8 cellular contexts compared by ENCODE assay signal in the genomic region with DNA sequence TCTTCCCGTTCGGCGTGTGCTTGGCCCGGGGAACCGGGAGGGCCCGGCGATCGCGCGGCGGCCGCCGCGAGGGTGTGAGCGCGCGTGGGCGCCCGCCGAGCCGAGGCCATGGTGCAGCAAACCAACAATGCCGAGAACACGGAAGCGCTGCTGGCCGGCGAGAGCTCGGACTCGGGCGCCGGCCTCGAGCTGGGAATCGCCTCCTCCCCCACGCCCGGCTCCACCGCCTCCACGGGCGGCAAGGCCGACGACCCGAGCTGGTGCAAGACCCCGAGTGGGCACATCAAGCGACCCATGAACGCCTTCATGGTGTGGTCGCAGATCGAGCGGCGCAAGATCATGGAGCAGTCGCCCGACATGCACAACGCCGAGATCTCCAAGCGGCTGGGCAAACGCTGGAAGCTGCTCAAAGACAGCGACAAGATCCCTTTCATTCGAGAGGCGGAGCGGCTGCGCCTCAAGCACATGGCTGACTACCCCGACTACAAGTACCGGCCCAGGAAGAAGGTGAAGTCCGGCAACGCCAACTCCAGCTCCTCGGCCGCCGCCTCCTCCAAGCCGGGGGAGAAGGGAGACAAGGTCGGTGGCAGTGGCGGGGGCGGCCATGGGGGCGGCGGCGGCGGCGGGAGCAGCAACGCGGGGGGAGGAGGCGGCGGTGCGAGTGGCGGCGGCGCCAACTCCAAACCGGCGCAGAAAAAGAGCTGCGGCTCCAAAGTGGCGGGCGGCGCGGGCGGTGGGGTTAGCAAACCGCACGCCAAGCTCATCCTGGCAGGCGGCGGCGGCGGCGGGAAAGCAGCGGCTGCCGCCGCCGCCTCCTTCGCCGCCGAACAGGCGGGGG. TPM values are rescaled to one million over a fixed set of nuclear protein-coding genes. Genes with fewer than 3 reads are reported as not detected.
A peak's percentile ranks its signal among the peaks of the same experiment; 100 is the strongest.
DNase-seq lines count a peak whose midpoint lies in the region; ATAC-seq and TF ChIP-seq lines count a peak whose summit lies in the region.

No MANE protein-coding gene starts in this region.

- H3K36me3 Mint-ChIP-seq in activated T-helper 2 cell treated with anti-CD3 and anti-CD28 coated beads, Interferon-gamma antibody, Interleukin-2, Interleukin-4, amounts not matched to agents 10 μg/mL and 5 μg/mL and 100 μg/mL, durations not matched to agents 14 hours and 24 hours and 36 hours (ENCODE audit: low read depth), result peaks cover 35% of the 10 kb centered on the region
- H3K36me3 Mint-ChIP-seq in neural crest cell (ENCODE audit: low read depth), result peaks cover 27% of the 10 kb centered on the region

- no peaks in the 10 kb centered on the region for H3K9me3 ChIP-seq in gastroesophageal sphincter
- H3K9me3 ChIP-seq in uterus, result no peaks in the 10 kb centered on the region

- DNase-seq in NCI-H82 (lab: John Stamatoyannopoulos, UW) (peak; percentile 65), NCI-H82 treated with DMSO at 0.1 percent for 48 hours (lab: John Stamatoyannopoulos, UW; ENCODE audit: unreplicated experiment) (no peak), NCI-H69 (lab: John Stamatoyannopoulos, UW) (peak; percentile 83), neural crest cell (ENCODE audit: low read depth, low spot score) (peak; percentile 26), uterus (peak; percentile 59 to 66)
- DNase-seq in activated T-helper 2 cell treated with anti-CD3 and anti-CD28 coated beads, Interferon-gamma antibody, Interleukin-2, Interleukin-4, amounts not matched to agents 10 μg/mL and 5 μg/mL and 100 μg/mL, durations not matched to agents 14 hours and 24 hours and 36 hours (ENCODE audit: low spot score), result peak; percentile 39

- H3K27me3 ChIP-seq in gastroesophageal sphincter, result no peaks in the 10 kb centered on the region
- no peaks in the 10 kb centered on the region for H3K27me3 ChIP-seq in uterus

- peak overlapping the region; percentile 35 to 97 (median 94) for H3K27ac ChIP-seq in gastroesophageal sphincter
- peak overlapping the region; percentile 97 for H3K27ac ChIP-seq in uterus

- peaks cover 27% of the 10 kb centered on the region for H3K4me1 Mint-ChIP-seq in activated T-helper 2 cell treated with anti-CD3 and anti-CD28 coated beads, Interferon-gamma antibody, Interleukin-2, Interleukin-4, amounts not matched to agents 10 μg/mL and 5 μg/mL and 100 μg/mL, durations not matched to agents 14 hours and 24 hours and 36 hours (ENCODE audit: low read depth)
- peaks cover 37% of the 10 kb centered on the region for H3K4me1 Mint-ChIP-seq in neural crest cell

- H3K4me3 Mint-ChIP-seq in activated T-helper 2 cell treated with anti-CD3 and anti-CD28 coated beads, Interferon-gamma antibody, Interleukin-2, Interleukin-4, amounts not matched to agents 10 μg/mL and 5 μg/mL and 100 μg/mL, durations not matched to agents 14 hours and 24 hours and 36 hours (ENCODE audit: low read depth), result no peak overlapping the region
- peak overlapping the region; percentile 95 for H3K4me3 Mint-ChIP-seq in neural crest cell

- H3K27ac Mint-ChIP-seq in activated T-helper 2 cell treated with anti-CD3 and anti-CD28 coated beads, Interferon-gamma antibody, Interleukin-2, Interleukin-4, amounts not matched to agents 10 μg/mL and 5 μg/mL and 100 μg/mL, durations not matched to agents 14 hours and 24 hours and 36 hours, result peak overlapping the region; percentile 91
- H3K27ac Mint-ChIP-seq in neural crest cell (ENCODE audit: unreplicated experiment), result peak overlapping the region; percentile 98

- TF ChIP-seq CTCF in gastroesophageal sphincter (IDR thresholded peaks at IDR 0.05), result no peak
- TF ChIP-seq CTCF in neural crest cell (conservative IDR thresholded peaks at IDR 0.05), result no peak
- no peak for TF ChIP-seq CTCF in uterus (IDR thresholded peaks at IDR 0.05)

- peaks cover 56% of the 10 kb centered on the region for H3K27me3 Mint-ChIP-seq in activated T-helper 2 cell treated with anti-CD3 and anti-CD28 coated beads, Interferon-gamma antibody, Interleukin-2, Interleukin-4, amounts not matched to agents 10 μg/mL and 5 μg/mL and 100 μg/mL, durations not matched to agents 14 hours and 24 hours and 36 hours (ENCODE audit: low read depth)
- H3K27me3 Mint-ChIP-seq in neural crest cell (ENCODE audit: low read depth), result peaks cover 3% of the 10 kb centered on the region

- no peaks in the 10 kb centered on the region for H3K9me3 Mint-ChIP-seq in activated T-helper 2 cell treated with anti-CD3 and anti-CD28 coated beads, Interferon-gamma antibody, Interleukin-2, Interleukin-4, amounts not matched to agents 10 μg/mL and 5 μg/mL and 100 μg/mL, durations not matched to agents 14 hours and 24 hours and 36 hours
- H3K9me3 Mint-ChIP-seq in neural crest cell, result no peaks in the 10 kb centered on the region

- H3K4me3 ChIP-seq in gastroesophageal sphincter (peak overlapping the region; percentile 48 to 88), uterus (peak overlapping the region; percentile 76 to 84)

- WGBS in gastroesophageal sphincter (ENCODE audit: low coverage in 1 of 2), 2 donors, result no CpG with 5 or more reads among the region's 105 CpGs

- no peak for TF ChIP-seq EP300 in gastroesophageal sphincter (IDR thresholded peaks at IDR 0.05)

- H3K36me3 ChIP-seq in gastroesophageal sphincter, result no peaks in the 10 kb centered on the region
- H3K36me3 ChIP-seq in uterus, result no peaks in the 10 kb centered on the region

- TF ChIP-seq POLR2A in gastroesophageal sphincter (IDR thresholded peaks at IDR 0.05) (no peak), uterus (IDR thresholded peaks at IDR 0.05) (peak in 1 of 2 donors; percentile 8)

- H3K4me1 ChIP-seq in gastroesophageal sphincter (peaks cover 0 to 40% (median 2%) of the 10 kb centered on the region in 3 donors), uterus (no peaks in the 10 kb centered on the region)

- ATAC-seq in HG02623 (IDR thresholded peaks at IDR 0.05; ENCODE audit: unreplicated experiment), result peak; percentile 18
- peak; percentile 50 for ATAC-seq in gastroesophageal sphincter

- intact Hi-C loops in activated T-helper 2 cell treated with anti-CD3 and anti-CD28 coated beads, Interferon-gamma antibody, Interleukin-2, Interleukin-4, amounts not matched to agents 10 μg/mL and 5 μg/mL and 100 μg/mL, durations not matched to agents 14 hours and 24 hours and 36 hours (cut with micrococcal nuclease), result loop anchor here (5.0 to 10.0 kb wide), 6 partner anchors 243 to 1760 kb away; a partner anchor contains a TSS
- intact Hi-C loops in uterus (cut with DNase I; ENCODE audit: low total_unique reads), result no loop called here

RNA-seq across cellular contexts. Expression of a gene that starts 1.1 kb away (rescaled TPM):
- total RNA-seq in activated T-helper 2 cell treated with anti-CD3 and anti-CD28 coated beads, Interferon-gamma antibody, Interleukin-2, Interleukin-4, amounts not matched to agents 10 μg/mL and 5 μg/mL and 100 μg/mL, durations not matched to agents 14 hours and 24 hours and 36 hours, result 20.3 and 20.8 TPM in 2 replicates
- total RNA-seq in gastroesophageal sphincter (1 to 10 TPM; 3.3 to 4.6 (median 4.1) TPM), neural crest cell (91.4 and 92.7 TPM in 2 replicates), uterus (100 to 1,000 TPM in 1 of 4 donors, 10 to 100 TPM in 1, 1 to 10 TPM in 2; 5.9 to 103 (median 18.1) TPM)
